Comparison of ENCODE assay signal across 8 cellular contexts in the genomic region with DNA sequence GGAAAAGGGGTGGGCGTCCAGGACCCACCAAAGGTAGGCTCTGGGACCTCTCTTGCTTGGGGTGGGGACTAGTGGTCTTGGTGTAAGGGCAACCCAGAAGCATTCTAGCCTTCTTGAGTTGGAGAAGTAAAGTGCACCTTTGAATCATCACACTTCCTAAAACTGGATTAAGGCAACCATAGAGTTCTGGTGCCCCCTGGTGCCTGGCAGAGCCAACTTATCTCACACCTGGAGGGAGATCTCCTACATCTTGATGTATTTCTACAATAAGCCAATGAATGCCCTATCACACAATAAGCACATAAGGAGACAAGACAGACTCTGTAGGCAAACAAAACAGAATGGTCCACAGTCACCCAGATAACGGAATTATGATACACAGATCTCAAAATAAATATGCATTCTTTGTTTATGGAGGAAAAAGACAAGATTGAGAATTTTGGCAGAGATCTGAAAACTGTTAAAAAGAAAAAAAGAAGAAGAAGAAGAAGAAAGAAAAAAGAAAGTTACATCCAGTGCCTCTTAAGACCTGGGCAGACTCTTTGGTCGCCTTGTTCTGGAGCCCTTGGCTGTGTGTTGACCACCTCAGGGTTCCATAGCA.
DNase-seq lines count a peak whose midpoint lies in the region; ATAC-seq and TF ChIP-seq lines count a peak whose summit lies in the region.

No MANE protein-coding gene starts in this region.

- peak; percentile 57 for TF ChIP-seq CTCF in 22Rv1 (IDR thresholded peaks at IDR 0.05)
- TF ChIP-seq CTCF in VCaP (conservative IDR thresholded peaks at IDR 0.05), result peak; percentile 82
- peak; percentile 47 for TF ChIP-seq CTCF in fibroblast of mammary gland (conservative IDR thresholded peaks at IDR 0.05; ENCODE audit: control insufficient read depth, insufficient read depth, low read depth, low read length)

- no peak overlapping the region for H3K4me3 ChIP-seq in fibroblast of mammary gland (ENCODE audit: control insufficient read depth, low read depth, low read length)
- H3K4me3 ChIP-seq in skeletal muscle cell (ENCODE audit: low read depth, low read length), result no peak overlapping the region

- no peak for ATAC-seq in HG02973 (IDR thresholded peaks at IDR 0.05; ENCODE audit: unreplicated experiment)

- H3K27ac ChIP-seq in 22Rv1, result no peak overlapping the region
- H3K27ac ChIP-seq in VCaP, result no peak overlapping the region

- DNase-seq in GM04504 (ENCODE audit: low read depth) (peak; percentile 3), NCI-H1694 (lab: John Stamatoyannopoulos, UW) (peak; percentile 72), fibroblast of mammary gland (ENCODE audit: low read depth) (peak; percentile 43), skeletal muscle cell (ENCODE audit: low read depth) (peak; percentile 8)
- DNase-seq in NK-92 treated with Interleukin-12 subunit alpha and Interleukin-12 subunit beta, amount 100 ng/mL, for 24 hours (lab: John Stamatoyannopoulos, UW), result no peak
